ENCODE assay signal across 1 cellular context in the genomic region with DNA sequence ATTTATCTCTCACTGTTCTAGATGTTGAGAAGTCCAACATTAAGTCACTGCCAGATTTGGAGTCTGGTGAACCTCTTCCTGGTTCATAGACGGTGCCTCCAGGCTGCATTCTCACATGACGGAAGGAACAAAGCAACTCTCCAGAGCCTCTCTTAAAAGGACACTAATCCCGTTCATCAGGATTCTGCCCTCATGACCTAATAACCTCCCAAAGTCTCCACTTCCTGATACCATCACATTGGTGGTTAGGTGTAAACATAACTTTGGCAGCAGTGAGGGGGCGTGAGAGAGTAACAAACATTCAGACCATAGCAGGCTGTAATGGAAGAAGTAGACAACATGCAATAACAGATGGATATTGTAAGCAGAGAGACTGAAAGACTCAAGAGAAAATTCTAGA.
TF ChIP-seq lines count a peak whose summit lies in the region.

No MANE protein-coding gene starts in this region.

TF ChIP-seq in GM23338, 12 proteins besides CTCF, POLR2A, EP300 and RAD21 (continued from another document):
- TF ChIP-seq REST (IDR thresholded peaks at IDR 0.05; ENCODE audit: unreplicated experiment) (no peak), EZH2 (IDR thresholded peaks at IDR 0.05; ENCODE audit: low read depth, unreplicated experiment) (no peak), EZH2phosphoT487 (IDR thresholded peaks at IDR 0.05; ENCODE audit: unreplicated experiment) (no peak), CREB1 (CRISPR knock-in tag; IDR thresholded peaks at IDR 0.05; ENCODE audit: low read depth) (no peak), NANOG (IDR thresholded peaks at IDR 0.05; ENCODE audit: borderline replicate concordance) (no peak), ZNF114 (CRISPR knock-in tag; IDR thresholded peaks at IDR 0.05) (no peak), STAT1 (IDR thresholded peaks at IDR 0.05; ENCODE audit: unreplicated experiment) (no peak), ZNF331 (CRISPR knock-in tag; IDR thresholded peaks at IDR 0.05; ENCODE audit: low read depth) (no peak)
- TF ChIP-seq, protein P1, sequence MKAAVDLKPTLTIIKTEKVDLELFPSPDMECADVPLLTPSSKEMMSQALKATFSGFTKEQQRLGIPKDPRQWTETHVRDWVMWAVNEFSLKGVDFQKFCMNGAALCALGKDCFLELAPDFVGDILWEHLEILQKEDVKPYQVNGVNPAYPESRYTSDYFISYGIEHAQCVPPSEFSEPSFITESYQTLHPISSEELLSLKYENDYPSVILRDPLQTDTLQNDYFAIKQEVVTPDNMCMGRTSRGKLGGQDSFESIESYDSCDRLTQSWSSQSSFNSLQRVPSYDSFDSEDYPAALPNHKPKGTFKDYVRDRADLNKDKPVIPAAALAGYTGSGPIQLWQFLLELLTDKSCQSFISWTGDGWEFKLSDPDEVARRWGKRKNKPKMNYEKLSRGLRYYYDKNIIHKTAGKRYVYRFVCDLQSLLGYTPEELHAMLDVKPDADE (IDR thresholded peaks at IDR 0.05), result no peak
- TF ChIP-seq, protein P2, sequence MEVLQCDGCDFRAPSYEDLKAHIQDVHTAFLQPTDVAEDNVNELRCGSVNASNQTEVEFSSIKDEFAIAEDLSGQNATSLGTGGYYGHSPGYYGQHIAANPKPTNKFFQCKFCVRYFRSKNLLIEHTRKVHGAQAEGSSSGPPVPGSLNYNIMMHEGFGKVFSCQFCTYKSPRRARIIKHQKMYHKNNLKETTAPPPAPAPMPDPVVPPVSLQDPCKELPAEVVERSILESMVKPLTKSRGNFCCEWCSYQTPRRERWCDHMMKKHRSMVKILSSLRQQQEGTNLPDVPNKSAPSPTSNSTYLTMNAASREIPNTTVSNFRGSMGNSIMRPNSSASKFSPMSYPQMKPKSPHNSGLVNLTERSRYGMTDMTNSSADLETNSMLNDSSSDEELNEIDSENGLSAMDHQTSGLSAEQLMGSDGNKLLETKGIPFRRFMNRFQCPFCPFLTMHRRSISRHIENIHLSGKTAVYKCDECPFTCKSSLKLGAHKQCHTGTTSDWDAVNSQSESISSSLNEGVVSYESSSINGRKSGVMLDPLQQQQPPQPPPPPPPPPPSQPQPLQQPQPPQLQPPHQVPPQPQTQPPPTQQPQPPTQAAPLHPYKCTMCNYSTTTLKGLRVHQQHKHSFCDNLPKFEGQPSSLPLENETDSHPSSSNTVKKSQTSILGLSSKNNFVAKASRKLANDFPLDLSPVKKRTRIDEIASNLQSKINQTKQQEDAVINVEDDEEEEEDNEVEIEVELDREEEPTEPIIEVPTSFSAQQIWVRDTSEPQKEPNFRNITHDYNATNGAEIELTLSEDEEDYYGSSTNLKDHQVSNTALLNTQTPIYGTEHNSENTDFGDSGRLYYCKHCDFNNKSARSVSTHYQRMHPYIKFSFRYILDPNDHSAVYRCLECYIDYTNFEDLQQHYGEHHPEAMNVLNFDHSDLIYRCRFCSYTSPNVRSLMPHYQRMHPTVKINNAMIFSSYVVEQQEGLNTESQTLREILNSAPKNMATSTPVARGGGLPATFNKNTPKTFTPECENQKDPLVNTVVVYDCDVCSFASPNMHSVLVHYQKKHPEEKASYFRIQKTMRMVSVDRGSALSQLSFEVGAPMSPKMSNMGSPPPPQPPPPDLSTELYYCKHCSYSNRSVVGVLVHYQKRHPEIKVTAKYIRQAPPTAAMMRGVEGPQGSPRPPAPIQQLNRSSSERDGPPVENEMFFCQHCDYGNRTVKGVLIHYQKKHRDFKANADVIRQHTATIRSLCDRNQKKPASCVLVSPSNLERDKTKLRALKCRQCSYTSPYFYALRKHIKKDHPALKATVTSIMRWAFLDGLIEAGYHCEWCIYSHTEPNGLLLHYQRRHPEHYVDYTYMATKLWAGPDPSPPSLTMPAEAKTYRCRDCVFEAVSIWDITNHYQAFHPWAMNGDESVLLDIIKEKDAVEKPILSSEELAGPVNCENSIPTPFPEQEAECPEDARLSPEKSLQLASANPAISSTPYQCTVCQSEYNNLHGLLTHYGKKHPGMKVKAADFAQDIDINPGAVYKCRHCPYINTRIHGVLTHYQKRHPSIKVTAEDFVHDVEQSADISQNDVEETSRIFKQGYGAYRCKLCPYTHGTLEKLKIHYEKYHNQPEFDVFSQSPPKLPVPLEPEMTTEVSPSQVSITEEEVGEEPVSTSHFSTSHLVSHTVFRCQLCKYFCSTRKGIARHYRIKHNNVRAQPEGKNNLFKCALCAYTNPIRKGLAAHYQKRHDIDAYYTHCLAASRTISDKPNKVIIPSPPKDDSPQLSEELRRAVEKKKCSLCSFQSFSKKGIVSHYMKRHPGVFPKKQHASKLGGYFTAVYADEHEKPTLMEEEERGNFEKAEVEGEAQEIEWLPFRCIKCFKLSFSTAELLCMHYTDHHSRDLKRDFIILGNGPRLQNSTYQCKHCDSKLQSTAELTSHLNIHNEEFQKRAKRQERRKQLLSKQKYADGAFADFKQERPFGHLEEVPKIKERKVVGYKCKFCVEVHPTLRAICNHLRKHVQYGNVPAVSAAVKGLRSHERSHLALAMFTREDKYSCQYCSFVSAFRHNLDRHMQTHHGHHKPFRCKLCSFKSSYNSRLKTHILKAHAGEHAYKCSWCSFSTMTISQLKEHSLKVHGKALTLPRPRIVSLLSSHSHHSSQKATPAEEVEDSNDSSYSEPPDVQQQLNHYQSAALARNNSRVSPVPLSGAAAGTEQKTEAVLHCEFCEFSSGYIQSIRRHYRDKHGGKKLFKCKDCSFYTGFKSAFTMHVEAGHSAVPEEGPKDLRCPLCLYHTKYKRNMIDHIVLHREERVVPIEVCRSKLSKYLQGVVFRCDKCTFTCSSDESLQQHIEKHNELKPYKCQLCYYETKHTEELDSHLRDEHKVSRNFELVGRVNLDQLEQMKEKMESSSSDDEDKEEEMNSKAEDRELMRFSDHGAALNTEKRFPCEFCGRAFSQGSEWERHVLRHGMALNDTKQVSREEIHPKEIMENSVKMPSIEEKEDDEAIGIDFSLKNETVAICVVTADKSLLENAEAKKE (CRISPR knock-in tag; IDR thresholded peaks at IDR 0.05), result no peak
